In the genomic region with DNA sequence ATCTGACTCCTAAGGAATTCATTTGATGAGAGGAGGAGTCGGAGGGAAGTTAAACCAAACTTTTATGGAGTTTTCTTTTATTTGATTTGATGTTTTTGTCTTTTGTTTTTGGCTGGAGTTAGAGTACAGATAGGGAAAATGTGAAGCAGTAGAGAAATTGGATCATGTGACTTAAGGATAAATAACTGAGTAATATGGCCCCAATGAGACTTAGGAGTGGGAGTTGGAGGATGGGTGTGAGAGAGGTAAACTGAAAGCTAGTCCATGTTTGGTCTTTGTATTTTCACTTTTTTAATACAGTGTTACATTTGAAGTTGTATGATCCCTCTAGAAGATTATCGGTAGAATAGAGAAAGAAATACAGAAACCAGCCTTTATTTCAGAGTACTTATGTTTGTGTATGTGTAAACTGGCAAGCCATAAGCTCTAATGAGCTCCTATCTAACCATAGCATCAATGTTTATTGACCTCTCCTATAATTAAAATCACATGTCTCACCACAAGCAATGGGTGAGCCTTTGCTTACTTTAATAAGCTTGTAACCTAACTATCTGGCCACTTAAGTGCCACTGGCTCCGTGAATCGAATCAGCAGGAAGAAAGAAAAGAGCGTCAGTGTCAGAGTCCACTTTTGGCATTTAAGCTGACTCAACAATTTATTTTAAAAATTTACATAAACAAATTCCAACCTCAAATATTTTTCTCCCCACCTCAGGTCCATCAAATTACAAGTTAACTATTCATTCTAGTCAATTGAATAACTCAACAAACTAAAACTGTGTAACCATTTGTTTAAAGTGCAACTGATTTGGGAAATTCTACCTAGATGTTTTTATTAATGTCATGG, we compare ENCODE assay signal across 15 cellular contexts.
"Had no signal": no experiment of that assay in that cellular context is flagged by ENCODE, and none has a peak within 500 bp of the region (broad histone marks: within the 10 kb centered on the region; RNA-seq: fewer than 3 reads in every experiment).

No MANE protein-coding gene starts in this region.

- H3K27me3 ChIP-seq: ascending aorta, gastroesophageal sphincter, left lung, uterus had no signal

- H3K4me1 ChIP-seq: ascending aorta, gastroesophageal sphincter, left lung, uterus had no signal

- H3K27ac ChIP-seq: ascending aorta, epithelial cell of prostate, gastroesophageal sphincter, left lung, uterus had no signal

- H3K9me3 ChIP-seq: ascending aorta, gastroesophageal sphincter, uterus had no signal

- H3K4me3 ChIP-seq: ascending aorta, gastroesophageal sphincter, left lung, uterus had no signal

- H3K36me3 ChIP-seq: ascending aorta, gastroesophageal sphincter, left lung, uterus had no signal

- ATAC-seq: activated CD8-positive, alpha-beta T cell treated with anti-CD3 and anti-CD28 coated beads for 36 hours; activated T-cell treated with anti-CD3 and anti-CD28 coated beads, Interleukin-2, amount 50 U/mL, for 72 hours; gastroesophageal sphincter; left lung had no signal

- DNase-seq: activated CD4-positive, alpha-beta T cell treated with anti-CD3 and anti-CD28 coated beads for 4 hours; activated CD8-positive, alpha-beta memory T cell treated with anti-CD3 and anti-CD28 coated beads, Interleukin-2, amount 50 U/mL, for 4 hours; activated CD8-positive, alpha-beta T cell treated with anti-CD3 and anti-CD28 coated beads for 36 hours; activated naive CD4-positive, alpha-beta T cell; activated T-cell treated with anti-CD3 and anti-CD28 coated beads, Interleukin-2, amount 50 U/mL, for 72 hours; effector memory CD4-positive, alpha-beta T cell; islet precursor cell; left lung; mesenchymal stem cell; stimulated activated CD4-positive, alpha-beta T cell treated with anti-CD3 and anti-CD28 coated beads, Interleukin-15, amount 100 ng/mL, for 24 hours; stimulated activated CD4-positive, alpha-beta T cell treated with anti-CD3 and anti-CD28 coated beads, Interleukin-4, amount 100 ng/mL, for 4 hours; uterus had no signal
